In genomic region chr7:76047305-76047810, GRCh38 we compare ENCODE assay signal across 8 cellular contexts. TPM values are rescaled to one million over a fixed set of nuclear protein-coding genes. Genes with fewer than 3 reads are reported as not detected.
DNase-seq lines count a peak whose midpoint lies in the region; ATAC-seq, FAIRE-seq and TF ChIP-seq lines count a peak whose summit lies in the region.

No MANE protein-coding gene starts in this region.

- H3K36me3 ChIP-seq in HUES6 (ENCODE audit: control insufficient read depth, insufficient read depth, low read length) (peaks cover 12% of the 10 kb centered on the region), iPS-15b (ENCODE audit: control insufficient read depth, insufficient read depth, low read length) (peaks cover 9% of the 10 kb centered on the region), small intestine (ENCODE audit: control insufficient read depth in 2 of 2, insufficient read depth in 2 of 2, low read length in 2 of 2) (no peaks in the 10 kb centered on the region)

- no peak for ATAC-seq in HG03095 (IDR thresholded peaks at IDR 0.05; ENCODE audit: unreplicated experiment)

- H3K27me3 ChIP-seq in HUES6 (ENCODE audit: control insufficient read depth, insufficient read depth, low read length), result no peaks in the 10 kb centered on the region
- H3K27me3 ChIP-seq in iPS-15b (ENCODE audit: control insufficient read depth, insufficient read depth, low read length), result no peaks in the 10 kb centered on the region
- H3K27me3 ChIP-seq in small intestine (ENCODE audit: control insufficient read depth in 2 of 2, insufficient read depth in 2 of 2, low read length in 2 of 2), result no peaks in the 10 kb centered on the region

- H3K9me3 ChIP-seq in HUES6 (ENCODE audit: control insufficient read depth, insufficient read depth, low read depth, low read length), result no peaks in the 10 kb centered on the region
- no peaks in the 10 kb centered on the region for H3K9me3 ChIP-seq in iPS-15b (ENCODE audit: control insufficient read depth, insufficient read depth, low read length)
- H3K9me3 ChIP-seq in small intestine (ENCODE audit: control insufficient read depth, low read depth), result no peaks in the 10 kb centered on the region

- H3K27ac ChIP-seq in HUES6 (ENCODE audit: low read depth, low read length) (peak overlapping the region; percentile 81), angular gyrus (ENCODE audit: low read depth, low read length) (peak overlapping the region; percentile 72), small intestine (ENCODE audit: low read depth in 1 of 2, low read length in 1 of 2) (peak overlapping the region; percentile 75 to 95)

- 1% methylated on average over 21 of the region's 21 CpGs for WGBS in small intestine, 3 donors

- H3K4me3 ChIP-seq in HUES6 (ENCODE audit: low read depth, low read length) (peak overlapping the region; percentile 99), iPS-15b (ENCODE audit: low read depth, low read length) (peak overlapping the region; percentile 94), small intestine (ENCODE audit: low read depth in 1 of 2, low read length in 2 of 2) (peak overlapping the region; percentile 93 to 97)

- no peak for TF ChIP-seq POLR2A in GM12892 (IDR thresholded peaks at IDR 0.05; ENCODE audit: low read depth, low read length)

- DNase-seq in GM12892 (ENCODE audit: insufficient read length) (no peak), small intestine (peak; percentile 30), NCI-H774 (lab: John Stamatoyannopoulos, UW) (no peak), UCSD-AML1 (lab: John Stamatoyannopoulos, UW; ENCODE audit: unreplicated experiment) (no peak)

- H3K4me1 ChIP-seq in HUES6 (ENCODE audit: control insufficient read depth, insufficient read depth, low read length) (peaks cover 5% of the 10 kb centered on the region), iPS-15b (ENCODE audit: control insufficient read depth, insufficient read depth, low read length) (peaks cover 4% of the 10 kb centered on the region), small intestine (ENCODE audit: control insufficient read depth in 2 of 2, insufficient read depth in 1 of 2, low read depth in 1 of 2, low read length in 1 of 2) (peaks cover 2 to 16% of the 10 kb centered on the region in 2 donors)

- H3K9ac ChIP-seq in HUES6 (ENCODE audit: low read length), result peak overlapping the region; percentile 96
- H3K9ac ChIP-seq in iPS-15b (ENCODE audit: low read depth, low read length), result peak overlapping the region; percentile 99

- FAIRE-seq in GM12892 (lab: Jason Lieb, UNC) (peak; percentile 27), small intestine (lab: Jason Lieb, UNC) (no peak)

RNA-seq across cellular contexts. Expression of gene STYXL1, which starts 0.4 kb away (rescaled TPM):
- polyA plus RNA-seq in GM12892 (2012; ENCODE audit: missing spikeins), result 56.5 TPM
- polyA plus RNA-seq in small intestine, result 10 to 100 TPM; 25.9 to 40.4 (median 39.4) TPM

RNA-seq across cellular contexts. Expression of gene MDH2, which starts 0.5 kb away (rescaled TPM):
- 126 TPM for polyA plus RNA-seq in GM12892 (2012; ENCODE audit: missing spikeins)
- polyA plus RNA-seq in small intestine, result 100 to 1,000 TPM; 143 to 172 (median 169) TPM

RNA-seq across cellular contexts. Expression of gene TMEM120A, which starts 53.0 kb away (rescaled TPM):
- polyA plus RNA-seq in GM12892 (2012; ENCODE audit: missing spikeins), result 21.2 TPM
- polyA plus RNA-seq in small intestine, result 100 to 1,000 TPM in 2 of 3 donors, 10 to 100 TPM in 1; 99.6 to 207 (median 202) TPM
